Comparison of ENCODE assay signal across 21 cellular contexts in genomic region chr6:146944077-146944476, GRCh38.
DNase-seq lines count a peak whose midpoint lies in the region; ATAC-seq and TF ChIP-seq lines count a peak whose summit lies in the region.
"Had no signal": no experiment of that assay in that cellular context is flagged by ENCODE, and none has a peak within 500 bp of the region (broad histone marks: within the 10 kb centered on the region; RNA-seq: fewer than 3 reads in every experiment).

No MANE protein-coding gene starts in this region.

- dilution Hi-C loops in IMR-90 (cut with HindIII; ENCODE audit: low sequenced_read_pairs, unreplicated experiment): no loop called here

- no peak overlapping the region for H2BK5ac ChIP-seq in IMR-90 (ENCODE audit: low read depth, low read length, poor library complexity, severe bottlenecking)

- no peaks in the 10 kb centered on the region; the same call in 1 of the 2 replicates for H3K4me1 ChIP-seq in IMR-90 (ENCODE audit: control insufficient read depth, insufficient read depth, low read length)
- H3K4me1 ChIP-seq in PC-9 (replicated peaks; ENCODE audit: insufficient read depth): no peaks in the 10 kb centered on the region
- H3K4me1 ChIP-seq in parathyroid adenoma: peaks cover 16% of the 10 kb centered on the region
- H3K4me1 ChIP-seq: BE2C had no signal

- TF ChIP-seq CTCF in IMR-90 (conservative IDR thresholded peaks at IDR 0.05; ENCODE audit: low read depth, low read length) (no peak), PC-9 (conservative IDR thresholded peaks at IDR 0.05) (no peak), parathyroid adenoma (IDR thresholded peaks at IDR 0.05) (no peak)

- H4K8ac ChIP-seq in IMR-90 (ENCODE audit: low read depth in 2 of 2, low read length in 2 of 2): no peak overlapping the region

- no peak overlapping the region for H4K91ac ChIP-seq in IMR-90 (ENCODE audit: insufficient read depth, low read depth, low read length)

- no peaks in the 10 kb centered on the region for H3F3A ChIP-seq in PC-9 (ENCODE audit: insufficient read depth, low read depth)

- H3K79me1 ChIP-seq in IMR-90 (ENCODE audit: low read depth in 1 of 2, low read length in 2 of 2): no peaks in the 10 kb centered on the region

- no peak overlapping the region for H2AK5ac ChIP-seq in IMR-90 (ENCODE audit: low read depth, low read length)

- H3K9me2 ChIP-seq in PC-9 (ENCODE audit: insufficient read depth): no peaks in the 10 kb centered on the region

- H3K9me3 ChIP-seq in IMR-90 (ENCODE audit: control insufficient read depth, insufficient read depth, low read length) (peaks cover 6% of the 10 kb centered on the region), PC-9 (ENCODE audit: insufficient read depth, low read depth) (no peaks in the 10 kb centered on the region), parathyroid adenoma (ENCODE audit: control insufficient read depth, low read length) (no peaks in the 10 kb centered on the region)
- H3K9me3 ChIP-seq: BE2C had no signal

- no peak overlapping the region for H3K56ac ChIP-seq in IMR-90 (ENCODE audit: extremely low read depth, insufficient read depth, low read length)

- no peak overlapping the region for H3K27ac ChIP-seq in IMR-90 (ENCODE audit: insufficient read depth, low read length)
- H3K27ac ChIP-seq in PC-9: no peak overlapping the region
- H3K27ac ChIP-seq in parathyroid adenoma: no peak overlapping the region
- H3K27ac ChIP-seq: BLaER1 had no signal

- intact Hi-C loops in IMR-90 (cut with micrococcal nuclease) (no loop called here), PC-9 (cut with micrococcal nuclease; ENCODE audit: unreplicated experiment) (no loop called here)

- CTCF ChIA-PET in IMR-90 (lab: Yijun Ruan, JAX): no interaction called here
- CTCF ChIA-PET in PC-9 (lab: Charles Lee): no interaction called here

- no peak for DNase-seq in IMR-90
- DNase-seq in PC-9: no peak
- no peak for DNase-seq in stimulated activated naive CD4-positive, alpha-beta T cell treated with Interleukin-2 at 50 U/mL for 16 hours (lab: John Stamatoyannopoulos, UW)
- DNase-seq: 8988T; ACHN; BE2C; C1 segment of cervical spinal cord; CD4-positive, alpha-beta memory T cell; CD8-positive, alpha-beta memory T cell; COR-L47; DMS 273 treated with DMSO at 0.1 percent for 48 hours; DMS153; DMS53; DMS79; DND-41; EL; GDM1 had no signal

- TF ChIP-seq RAD21 in IMR-90 (IDR thresholded peaks at IDR 0.05; ENCODE audit: low read length): no peak

- no peak overlapping the region for H2BK20ac ChIP-seq in IMR-90 (ENCODE audit: low read depth, low read length)

- TF ChIP-seq POLR2A in IMR-90 (IDR thresholded peaks at IDR 0.05; ENCODE audit: low read depth, low read length): no peak

- no peak for ATAC-seq in IMR-90 (ENCODE audit: low read depth)
- ATAC-seq in GM18873 (IDR thresholded peaks at IDR 0.05; ENCODE audit: low FRiP score, unreplicated experiment): no peak

- H2BK120ac ChIP-seq in IMR-90 (ENCODE audit: low read depth, low read length): no peak overlapping the region

- H3K79me2 ChIP-seq in PC-9 (ENCODE audit: low read depth) (no peaks in the 10 kb centered on the region), parathyroid adenoma (no peaks in the 10 kb centered on the region)

- H3K23ac ChIP-seq in IMR-90 (ENCODE audit: low read depth, low read length): no peak overlapping the region

- no peak overlapping the region for H3K14ac ChIP-seq in IMR-90 (replicated peaks; ENCODE audit: low read depth, low read length)

- no peak overlapping the region for H2AK9ac ChIP-seq in IMR-90 (replicated peaks; ENCODE audit: low read depth, low read length, poor library complexity)

- H2AFZ ChIP-seq in IMR-90 (replicated peaks; ENCODE audit: low read length, poor library complexity) (no peak overlapping the region), PC-9 (peak overlapping the region; percentile 43; the same call in 1 of the 2 replicates), parathyroid adenoma (peak overlapping the region; percentile 30)

- BruUV-seq in IMR-90 (replicated peaks; lab: Mats Ljungman, UMichigan) (no TSS peak), PC-9 (replicated peaks; lab: Mats Ljungman, UMichigan) (no TSS peak)

- H4K20me1 ChIP-seq in IMR-90 (ENCODE audit: insufficient read depth, low read length) (no peaks in the 10 kb centered on the region), PC-9 (ENCODE audit: insufficient read depth) (no peaks in the 10 kb centered on the region)
- H4K20me1 ChIP-seq: BLaER1 had no signal

- no peak overlapping the region for H3K4me3 ChIP-seq in IMR-90 (ENCODE audit: insufficient read depth, low read depth, low read length)
- H3K4me3 ChIP-seq in PC-9: no peak overlapping the region
- H3K4me3 ChIP-seq in parathyroid adenoma (ENCODE audit: low read depth, low read length): no peak overlapping the region
- H3K4me3 ChIP-seq: BLaER1, GM12878 had no signal

- no peaks in the 10 kb centered on the region for H3K9me1 ChIP-seq in IMR-90 (ENCODE audit: insufficient read depth, low read length)

- no peaks in the 10 kb centered on the region for H3K36me3 ChIP-seq in IMR-90 (ENCODE audit: control insufficient read depth, insufficient read depth, low read length)
- no peaks in the 10 kb centered on the region for H3K36me3 ChIP-seq in PC-9 (ENCODE audit: low read depth)
- H3K36me3 ChIP-seq in parathyroid adenoma (ENCODE audit: control insufficient read depth, insufficient read depth, low read length): no peaks in the 10 kb centered on the region
- H3K36me3 ChIP-seq: BE2C, BLaER1 had no signal

- H3K27me3 ChIP-seq in IMR-90 (ENCODE audit: control insufficient read depth, insufficient read depth, low read length) (no peaks in the 10 kb centered on the region), PC-9 (ENCODE audit: insufficient read depth, low read depth) (no peaks in the 10 kb centered on the region), parathyroid adenoma (ENCODE audit: control insufficient read depth, insufficient read depth, low read length) (no peaks in the 10 kb centered on the region)
- H3K27me3 ChIP-seq: BE2C, BLaER1 had no signal

- no peak overlapping the region for H4K5ac ChIP-seq in IMR-90 (ENCODE audit: low read depth, low read length)

- H2BK15ac ChIP-seq in IMR-90 (ENCODE audit: low read depth, low read length): no peak overlapping the region

- H3K4ac ChIP-seq in IMR-90 (ENCODE audit: low read depth, low read length): no peak overlapping the region

- POLR2A ChIA-PET in IMR-90 (lab: Charles Lee; ENCODE audit: unreplicated experiment): no interaction called here
- POLR2A ChIA-PET in PC-9 (lab: Charles Lee; ENCODE audit: unreplicated experiment): no interaction called here

- H3K4me2 ChIP-seq in IMR-90 (ENCODE audit: low read depth, low read length) (no peak overlapping the region), PC-9 (no peak overlapping the region), parathyroid adenoma (ENCODE audit: low read length) (no peak overlapping the region)

- H3K18ac ChIP-seq in IMR-90 (ENCODE audit: low read depth, low read length): no peak overlapping the region

- no peak overlapping the region for H3K9ac ChIP-seq in IMR-90 (ENCODE audit: low read depth, low read length)
- no peak overlapping the region for H3K9ac ChIP-seq in parathyroid adenoma
- H3K9ac ChIP-seq: BLaER1 had no signal

- in situ Hi-C loops in IMR-90 (cut with MboI; ENCODE audit: low sequenced_read_pairs): no loop called here

TF ChIP-seq in IMR-90, 13 proteins besides CTCF, POLR2A, EP300 and RAD21:
- TF ChIP-seq MAFK (IDR thresholded peaks at IDR 0.05; ENCODE audit: low read depth, low read length): peak; percentile 28; the same call in 1 of the 2 replicates
- no peak for TF ChIP-seq CHD1 (IDR thresholded peaks at IDR 0.05; ENCODE audit: low read depth, low read length)
TF ChIP-seq in IMR-90: peak in this region for 1.
